Comparison of ENCODE assay signal across 10 cellular contexts in the genomic region with DNA sequence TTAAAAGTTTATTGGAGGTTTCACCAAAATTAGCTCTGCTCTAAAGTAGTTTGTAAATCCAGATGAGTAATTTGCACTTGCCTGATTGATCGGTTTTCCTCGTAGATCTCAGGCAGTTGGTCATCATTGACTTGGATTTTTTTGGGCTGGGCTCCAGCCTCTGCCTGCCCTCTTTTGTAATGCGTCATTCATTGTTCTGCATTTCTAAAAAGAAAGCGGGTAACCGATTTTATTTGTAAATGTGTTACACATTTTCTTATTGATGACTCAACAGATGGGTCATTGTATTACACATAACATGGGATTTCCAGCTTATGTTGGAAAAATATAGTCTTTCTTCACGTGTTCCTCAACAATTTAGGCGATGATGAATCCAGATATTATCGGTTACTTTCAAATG. TPM values are rescaled to one million over a fixed set of nuclear protein-coding genes. Genes with fewer than 3 reads are reported as not detected.
DNase-seq lines count a peak whose midpoint lies in the region; ATAC-seq, FAIRE-seq and TF ChIP-seq lines count a peak whose summit lies in the region.
"Had no signal": no experiment of that assay in that cellular context is flagged by ENCODE, and none has a peak within 500 bp of the region (broad histone marks: within the 10 kb centered on the region; RNA-seq: fewer than 3 reads in every experiment).

No MANE protein-coding gene starts in this region.

- H3K36me3 ChIP-seq in esophagus muscularis mucosa: peaks cover 21 to 75% (median 51%) of the 10 kb centered on the region in 4 donors
- H3K36me3 ChIP-seq in CD8-positive, alpha-beta T cell (ENCODE audit: insufficient read depth, low read length): peaks cover 11% of the 10 kb centered on the region

- no peaks in the 10 kb centered on the region for H3K9me3 Mint-ChIP-seq in CD8-positive, alpha-beta T cell

- H3K9me3 ChIP-seq in esophagus muscularis mucosa: no peaks in the 10 kb centered on the region
- no peaks in the 10 kb centered on the region for H3K9me3 ChIP-seq in CD8-positive, alpha-beta T cell (ENCODE audit: low read length)

- H3K27me3 ChIP-seq in esophagus muscularis mucosa: no peaks in the 10 kb centered on the region
- no peaks in the 10 kb centered on the region for H3K27me3 ChIP-seq in CD8-positive, alpha-beta T cell (ENCODE audit: insufficient read depth, low read length)

- no peak overlapping the region for H3K4me3 ChIP-seq in esophagus muscularis mucosa
- no peak overlapping the region for H3K4me3 ChIP-seq in CD8-positive, alpha-beta T cell (ENCODE audit: low read depth, low read length)

- 61% methylated on average over 8 of the region's 8 CpGs for WGBS in esophagus muscularis mucosa

- intact Hi-C loops in esophagus muscularis mucosa (cut with DNase I): no loop called here
- intact Hi-C loops in CD8-positive, alpha-beta T cell (cut with DNase I, micrococcal nuclease): no loop called here

- H3K27ac Mint-ChIP-seq in CD8-positive, alpha-beta T cell: no peak overlapping the region

- H3K27me3 Mint-ChIP-seq in CD8-positive, alpha-beta T cell (ENCODE audit: low read depth): no peaks in the 10 kb centered on the region

- DNase-seq in GM03348 (ENCODE audit: low spot score) (peak; percentile 73), RCC 7860 (ENCODE audit: low spot score) (peak; percentile 82), esophagus muscularis mucosa (ENCODE audit: extremely low spot score) (no peak), renal cortical epithelial cell (ENCODE audit: low read depth) (peak; percentile 62), C1 segment of cervical spinal cord (lab: John Stamatoyannopoulos, UW) (no peak), SHP77 (lab: John Stamatoyannopoulos, UW) (no peak), NCI-H2227 treated with DMSO at 0.1 percent for 48 hours (lab: John Stamatoyannopoulos, UW) (no peak)
- no peak for DNase-seq in CD8-positive, alpha-beta T cell
- DNase-seq: KBM-7; stimulated activated CD4-positive, alpha-beta T cell treated with anti-CD3 and anti-CD28 coated beads, Interleukin-15, amount 100 ng/mL, for 24 hours had no signal

- TF ChIP-seq CTCF in esophagus muscularis mucosa (IDR thresholded peaks at IDR 0.05): no peak
- no peak for TF ChIP-seq CTCF in CD8-positive, alpha-beta T cell (IDR thresholded peaks at IDR 0.05)

- ATAC-seq in CD8-positive, alpha-beta T cell: no peak

- H3K27ac ChIP-seq in esophagus muscularis mucosa (replicated peaks in 1 of 4): peak overlapping the region; percentile 1 to 99 (median 96)
- no peak overlapping the region for H3K27ac ChIP-seq in CD8-positive, alpha-beta T cell (ENCODE audit: low read depth, low read length)

- peaks cover 26% of the 10 kb centered on the region for H3K4me1 Mint-ChIP-seq in CD8-positive, alpha-beta T cell (ENCODE audit: low read depth)

- no peak for TF ChIP-seq POLR2A in esophagus muscularis mucosa (IDR thresholded peaks at IDR 0.05; ENCODE audit: low read depth)

- peak; percentile 81 for FAIRE-seq in RCC 7860 (lab: Jason Lieb, UNC)

- peaks cover 46% of the 10 kb centered on the region for H3K36me3 Mint-ChIP-seq in CD8-positive, alpha-beta T cell

- peaks cover 15 to 70% (median 51%) of the 10 kb centered on the region in 4 donors for H3K4me1 ChIP-seq in esophagus muscularis mucosa
- peaks cover 8% of the 10 kb centered on the region for H3K4me1 ChIP-seq in CD8-positive, alpha-beta T cell (ENCODE audit: insufficient read depth, low read length)

- CTCF ChIA-PET in CD8-positive, alpha-beta T cell (lab: Charles Lee): no interaction called here

- H3K4me3 Mint-ChIP-seq in CD8-positive, alpha-beta T cell: no peak overlapping the region

- POLR2A ChIA-PET in CD8-positive, alpha-beta T cell (lab: Charles Lee): interaction anchor here (0.6 kb wide), 1 partner anchor 38 kb away, joined by 3 read pairs; no protein-coding TSS in a partner anchor

- TF ChIP-seq EP300 in esophagus muscularis mucosa (IDR thresholded peaks at IDR 0.05): no peak

RNA-seq across cellular contexts. Expression of a gene that starts 5.5 kb away (rescaled TPM):
- 100 to 1,000 TPM in 1 of 4 donors, 10 to 100 TPM in 3; 31.1 to 175 (median 63.8) TPM for total RNA-seq in esophagus muscularis mucosa
- total RNA-seq in renal cortical epithelial cell: 20.8 and 35.3 TPM in 2 replicates
- total RNA-seq in CD8-positive, alpha-beta T cell: 10 to 100 TPM in 1 of 2 experiments, 1 to 10 TPM in 1; 8.1 to 10.0 TPM

Comparison
In these comparisons a context has a peak if more than half of its experiments do, and no peak if none do; other contexts are left out.
1. DNase-seq: peak in GM03348 (single experiment), RCC 7860 (single experiment) and renal cortical epithelial cell (single experiment); none in esophagus muscularis mucosa (single experiment), C1 segment of cervical spinal cord (0 of 14), SHP77 (0 of 2), CD8-positive, alpha-beta T cell (0 of 7) and NCI-H2227 treated with DMSO at 0.1 percent for 48 hours (single experiment).